In genomic region chr4:38925492-38926418, GRCh38 we compare ENCODE assay signal across 19 cellular contexts. TPM values are rescaled to one million over a fixed set of nuclear protein-coding genes. Genes with fewer than 3 reads are reported as not detected.
DNase-seq lines count a peak whose midpoint lies in the region; ATAC-seq and TF ChIP-seq lines count a peak whose summit lies in the region.
"Had no signal": no experiment of that assay in that cellular context is flagged by ENCODE, and none has a peak within 500 bp of the region (broad histone marks: within the 10 kb centered on the region; RNA-seq: fewer than 3 reads in every experiment).

No MANE protein-coding gene starts in this region.

- peaks cover 0 to 70% (median 13%) of the 10 kb centered on the region in 6 donors for H3K36me3 ChIP-seq in spleen

- H3K9me3 Mint-ChIP-seq in stimulated activated naive B cell treated with anti-CD40 and anti-IgM and Interleukin-4, amounts not matched to agents 10 μg/mL and 1 μg/mL and 100 μg/mL, for 72 hours, result no peaks in the 10 kb centered on the region
- H3K9me3 Mint-ChIP-seq in activated CD4-positive, alpha-beta memory T cell treated with anti-CD3 and anti-CD28 coated beads for 36 hours, result no peaks in the 10 kb centered on the region
- H3K9me3 Mint-ChIP-seq: HFFc6; naive thymus-derived CD8-positive, alpha-beta T cell; stimulated activated naive CD8-positive, alpha-beta T cell treated with anti-CD3 and anti-CD28 coated beads, Interleukin-15, amount 100 ng/mL, for 72 hours; T-helper 2 cell treated with Interferon-gamma antibody and Interleukin-4, amounts not matched to agents 5 μg/mL and 100 μg/mL, for 36 hours had no signal

- H3K4me1 Mint-ChIP-seq in stimulated activated naive B cell treated with anti-CD40 and anti-IgM and Interleukin-4, amounts not matched to agents 10 μg/mL and 1 μg/mL and 100 μg/mL, for 72 hours, result peaks cover 7 to 22% of the 10 kb centered on the region in 2 donors
- peaks cover 11% of the 10 kb centered on the region for H3K4me1 Mint-ChIP-seq in activated CD4-positive, alpha-beta memory T cell treated with anti-CD3 and anti-CD28 coated beads for 36 hours (ENCODE audit: low read depth)

- TF ChIP-seq CTCF in LNCaP clone FGC (IDR thresholded peaks at IDR 0.05; ENCODE audit: control insufficient read depth, extremely low read depth, insufficient read depth), result no peak
- no peak for TF ChIP-seq CTCF in spleen (IDR thresholded peaks at IDR 0.05 in 8 of 11, conservative IDR thresholded peaks at IDR 0.05 in 3 of 11)

- H3K4me3 ChIP-seq in LNCaP clone FGC (ENCODE audit: low read depth, low read length), result no peak overlapping the region
- H3K4me3 ChIP-seq in spleen, result no peak overlapping the region
- H3K4me3 ChIP-seq: ascending aorta, lung had no signal

- H3K27ac Mint-ChIP-seq in stimulated activated naive B cell treated with anti-CD40 and anti-IgM and Interleukin-4, amounts not matched to agents 10 μg/mL and 1 μg/mL and 100 μg/mL, for 72 hours, result peak overlapping the region; percentile 86
- H3K27ac Mint-ChIP-seq in activated CD4-positive, alpha-beta memory T cell treated with anti-CD3 and anti-CD28 coated beads for 36 hours, result no peak overlapping the region
- H3K27ac Mint-ChIP-seq: HFFc6; stimulated activated naive CD8-positive, alpha-beta T cell treated with anti-CD3 and anti-CD28 coated beads, Interleukin-15, amount 100 ng/mL, for 72 hours; T-helper 2 cell treated with Interferon-gamma antibody and Interleukin-4, amounts not matched to agents 5 μg/mL and 100 μg/mL, for 36 hours had no signal

- CTCF ChIA-PET in activated CD4-positive, alpha-beta memory T cell treated with anti-CD3 and anti-CD28 coated beads for 36 hours (lab: Charles Lee), result interaction anchor here (1.3 to 2.7 kb wide), 2 partner anchors 10 to 23 kb away, joined by 3 to 7 read pairs; no protein-coding TSS in a partner anchor

- no peaks in the 10 kb centered on the region for H3K27me3 Mint-ChIP-seq in stimulated activated naive B cell treated with anti-CD40 and anti-IgM and Interleukin-4, amounts not matched to agents 10 μg/mL and 1 μg/mL and 100 μg/mL, for 72 hours
- H3K27me3 Mint-ChIP-seq in activated CD4-positive, alpha-beta memory T cell treated with anti-CD3 and anti-CD28 coated beads for 36 hours, result no peaks in the 10 kb centered on the region
- H3K27me3 Mint-ChIP-seq: naive thymus-derived CD8-positive, alpha-beta T cell had no signal

- no peak for ATAC-seq in stimulated activated naive B cell treated with anti-CD40 and anti-IgM and Interleukin-4, amounts not matched to agents 10 μg/mL and 1 μg/mL and 100 μg/mL, for 72 hours (replicated peaks)
- no peak for ATAC-seq in HG02973 (IDR thresholded peaks at IDR 0.05; ENCODE audit: unreplicated experiment)
- ATAC-seq: activated CD4-positive, CD25-positive, alpha-beta regulatory T cell treated with anti-CD3 and anti-CD28 coated beads, Interleukin-2, amount 50 U/mL, for 24 hours; naive thymus-derived CD8-positive, alpha-beta T cell; stimulated activated naive CD8-positive, alpha-beta T cell treated with anti-CD3 and anti-CD28 coated beads, Interleukin-15, amount 100 ng/mL, for 72 hours had no signal

- POLR2A ChIA-PET in activated CD4-positive, alpha-beta memory T cell treated with anti-CD3 and anti-CD28 coated beads for 36 hours (lab: Charles Lee), result interaction anchor here (0.6 kb wide), 1 partner anchor 27 kb away, joined by 4 read pairs; no protein-coding TSS in a partner anchor

- peak; percentile 57 for DNase-seq in LNCaP clone FGC (ENCODE audit: low read depth)
- DNase-seq in anterior cingulate cortex (lab: John Stamatoyannopoulos, UW), result peak in 37 of 58 donors; percentile 4 to 71 (median 23)
- peak; percentile 55 for DNase-seq in medulla oblongata (ENCODE audit: extremely low spot score)
- DNase-seq in stimulated activated naive B cell treated with anti-CD40 and anti-IgM and Interleukin-4, amounts not matched to agents 10 μg/mL and 1 μg/mL and 100 μg/mL, for 72 hours, result no peak
- no peak for DNase-seq in DMS53 treated with DMSO at 0.1 percent for 48 hours (lab: John Stamatoyannopoulos, UW; ENCODE audit: unreplicated experiment)
- DNase-seq in activated CD4-positive, alpha-beta memory T cell treated with anti-CD3 and anti-CD28 coated beads for 36 hours, result no peak
- no peak for DNase-seq in spleen
- DNase-seq: activated effector memory CD4-positive, alpha-beta T cell treated with anti-CD3 and anti-CD28 coated beads, Interleukin-2, amount 50 U/mL, for 16 hours; HFFc6; naive thymus-derived CD8-positive, alpha-beta T cell; NCI-H1694; NCI-H345; OCI-M1; stimulated activated naive CD8-positive, alpha-beta T cell treated with anti-CD3 and anti-CD28 coated beads, Interleukin-15, amount 100 ng/mL, for 72 hours had no signal

- WGBS in spleen, 5 donors, result 72 to 88% (median 75%) methylated on average over 3 of the region's 3 CpGs

- H3K4me1 ChIP-seq in spleen, result peaks cover 0 to 12% (median 3%) of the 10 kb centered on the region in 6 donors
- H3K4me1 ChIP-seq: ascending aorta had no signal

- no peak for TF ChIP-seq POLR2A in spleen (IDR thresholded peaks at IDR 0.05)

- intact Hi-C loops in activated CD4-positive, alpha-beta memory T cell treated with anti-CD3 and anti-CD28 coated beads for 36 hours (cut with micrococcal nuclease), result no loop called here
- intact Hi-C loops in spleen (cut with DNase I; ENCODE audit: low total_unique reads), result no loop called here

- H3K36me3 Mint-ChIP-seq in stimulated activated naive B cell treated with anti-CD40 and anti-IgM and Interleukin-4, amounts not matched to agents 10 μg/mL and 1 μg/mL and 100 μg/mL, for 72 hours, result peaks cover 5 to 8% of the 10 kb centered on the region in 2 donors
- H3K36me3 Mint-ChIP-seq in activated CD4-positive, alpha-beta memory T cell treated with anti-CD3 and anti-CD28 coated beads for 36 hours, result no peaks in the 10 kb centered on the region
- H3K36me3 Mint-ChIP-seq: naive thymus-derived CD8-positive, alpha-beta T cell had no signal

- no peak overlapping the region for H3K27ac ChIP-seq in spleen
- H3K27ac ChIP-seq: ascending aorta had no signal

- no peaks in the 10 kb centered on the region for H3K9me3 ChIP-seq in spleen
- H3K9me3 ChIP-seq: ascending aorta had no signal

- H3K27me3 ChIP-seq in spleen (replicated peaks in 1 of 7), result no peaks in the 10 kb centered on the region
- H3K27me3 ChIP-seq: ascending aorta had no signal

- no peak overlapping the region for H3K4me3 Mint-ChIP-seq in stimulated activated naive B cell treated with anti-CD40 and anti-IgM and Interleukin-4, amounts not matched to agents 10 μg/mL and 1 μg/mL and 100 μg/mL, for 72 hours
- no peak overlapping the region for H3K4me3 Mint-ChIP-seq in activated CD4-positive, alpha-beta memory T cell treated with anti-CD3 and anti-CD28 coated beads for 36 hours
- H3K4me3 Mint-ChIP-seq: HFFc6; naive thymus-derived CD8-positive, alpha-beta T cell; stimulated activated naive CD8-positive, alpha-beta T cell treated with anti-CD3 and anti-CD28 coated beads, Interleukin-15, amount 100 ng/mL, for 72 hours; T-helper 2 cell treated with Interferon-gamma antibody and Interleukin-4, amounts not matched to agents 5 μg/mL and 100 μg/mL, for 36 hours had no signal

RNA-seq across cellular contexts. Expression of gene FAM114A1, which starts 58.1 kb away (rescaled TPM):
- total RNA-seq in activated CD4-positive, alpha-beta memory T cell treated with anti-CD3 and anti-CD28 coated beads for 36 hours, result under 1 TPM; 0.50 to 0.65 TPM
- total RNA-seq in spleen, result 10 to 100 TPM; 16.2 to 50.2 (median 26.7) TPM
- 1 to 10 TPM; 3.9 to 8.7 (median 4.5) TPM for polyA plus RNA-seq in spleen
- polyA plus RNA-seq: naive thymus-derived CD8-positive, alpha-beta T cell had no signal

Comparison
In these comparisons a context has a peak if more than half of its experiments do, and no peak if none do; other contexts are left out.
1. DNase-seq: peak in LNCaP clone FGC (single experiment), anterior cingulate cortex (37 of 58) and medulla oblongata (single experiment); none in stimulated activated naive B cell treated with anti-CD40 and anti-IgM and Interleukin-4, amounts not matched to agents 10 μg/mL and 1 μg/mL and 100 μg/mL, for 72 hours (single experiment), DMS53 treated with DMSO at 0.1 percent for 48 hours (single experiment), activated CD4-positive, alpha-beta memory T cell treated with anti-CD3 and anti-CD28 coated beads for 36 hours (single experiment) and spleen (single experiment).
2. RNA of gene FAM114A1, which starts 58.1 kb away (total RNA-seq): 16.2 to 50.2 TPM in spleen; 0.50 to 0.65 TPM in activated CD4-positive, alpha-beta memory T cell treated with anti-CD3 and anti-CD28 coated beads for 36 hours; every median in the first group is over 10 times any median in the second.